ENCODE assay signal across 9 cellular contexts in genomic region chr3:15291589-15292541, GRCh38. TPM values are rescaled to one million over a fixed set of nuclear protein-coding genes. Genes with fewer than 3 reads are reported as not detected.
DNase-seq lines count a peak whose midpoint lies in the region; ATAC-seq, FAIRE-seq and TF ChIP-seq lines count a peak whose summit lies in the region.
"Had no signal": no experiment of that assay in that cellular context is flagged by ENCODE, and none has a peak within 500 bp of the region (broad histone marks: within the 10 kb centered on the region; RNA-seq: fewer than 3 reads in every experiment).

No MANE protein-coding gene starts in this region.

- peaks cover 16% of the 10 kb centered on the region for H3K4me1 Mint-ChIP-seq in chondrocyte (ENCODE audit: low read depth)

- peaks cover 4% of the 10 kb centered on the region for H3K9me3 Mint-ChIP-seq in chondrocyte (ENCODE audit: low read depth)

- H3K36me3 Mint-ChIP-seq in chondrocyte (ENCODE audit: low read depth), result no peaks in the 10 kb centered on the region

- no peak overlapping the region for H3K4me3 ChIP-seq in gastrocnemius medialis
- H3K4me3 ChIP-seq: SK-N-MC had no signal

- H3K27ac ChIP-seq in gastrocnemius medialis, result peak overlapping the region; percentile 77 to 89 (median 82)
- H3K27ac ChIP-seq: SK-N-MC had no signal

- TF ChIP-seq CTCF in chondrocyte (IDR thresholded peaks at IDR 0.05) (no peak), gastrocnemius medialis (IDR thresholded peaks at IDR 0.05 in 4 of 5, conservative IDR thresholded peaks at IDR 0.05 in 1 of 5) (no peak)

- intact Hi-C loops in gastrocnemius medialis (cut with DNase I; ENCODE audit: low total_unique reads), result no loop called here

- TF ChIP-seq POLR2A in gastrocnemius medialis (IDR thresholded peaks at IDR 0.05), result no peak

- no peaks in the 10 kb centered on the region for H3K27me3 ChIP-seq in gastrocnemius medialis

- in situ Hi-C loops in gastrocnemius medialis (cut with MboI; ENCODE audit: low sequenced_read_pairs in 4 of 4), result no loop called here

- no peak overlapping the region for H3K4me3 Mint-ChIP-seq in chondrocyte (ENCODE audit: unreplicated experiment)

- H3K9me3 ChIP-seq in gastrocnemius medialis, result no peaks in the 10 kb centered on the region

- no peaks in the 10 kb centered on the region for H3K27me3 Mint-ChIP-seq in chondrocyte (ENCODE audit: low read depth)

- DNase-seq in GM19239 (ENCODE audit: insufficient read length, low spot score) (peak; percentile 40), T-helper 9 cell (peak; percentile 51), chondrocyte (ENCODE audit: low spot score) (no peak), gastrocnemius medialis (no peak), NCI-H128 (lab: John Stamatoyannopoulos, UW; ENCODE audit: unreplicated experiment) (no peak), NCI-H345 treated with DMSO at 0.1 percent for 48 hours (lab: John Stamatoyannopoulos, UW; ENCODE audit: unreplicated experiment) (no peak), NCI-H1417 treated with DMSO at 0.1 percent for 48 hours (lab: John Stamatoyannopoulos, UW) (no peak)

- ATAC-seq in HG03066 (IDR thresholded peaks at IDR 0.05; ENCODE audit: low read depth, unreplicated experiment) (peak; percentile 89), gastrocnemius medialis (no peak)

- FAIRE-seq in GM19239 (lab: Jason Lieb, UNC), result peak; percentile 93

- H3K4me1 ChIP-seq in gastrocnemius medialis, result peaks cover 54 to 57% of the 10 kb centered on the region in 2 donors

- H3K27ac Mint-ChIP-seq in chondrocyte (ENCODE audit: unreplicated experiment), result peak overlapping the region; percentile 62

- H3K36me3 ChIP-seq in gastrocnemius medialis, result no peaks in the 10 kb centered on the region

RNA-seq across cellular contexts. Expression of gene SH3BP5, which starts 40.5 kb away (rescaled TPM):
- 12.2 to 13.5 TPM (median 13.3 TPM) in 3 replicates for total RNA-seq in chondrocyte
- total RNA-seq in gastrocnemius medialis, result 100 to 1,000 TPM in 2 of 4 donors, 10 to 100 TPM in 2; 31.5 to 111 (median 75.5) TPM

Comparison
In these comparisons a context has a peak if more than half of its experiments do, and no peak if none do; other contexts are left out.
1. DNase-seq: peak in GM19239 (single experiment) and T-helper 9 cell (single experiment); none in chondrocyte (single experiment), gastrocnemius medialis (0 of 2), NCI-H128 (single experiment), NCI-H345 treated with DMSO at 0.1 percent for 48 hours (single experiment) and NCI-H1417 treated with DMSO at 0.1 percent for 48 hours (single experiment).